1 cellular context compared by ENCODE assay signal in genomic region chr17:28901866-28902818, GRCh38.
A peak's percentile ranks its signal among the peaks of the same experiment; 100 is the strongest.
TF ChIP-seq lines count a peak whose summit lies in the region.

No MANE protein-coding gene starts in this region.

TF ChIP-seq in HEK293, 187 proteins besides CTCF, POLR2A, EP300 and RAD21 (continued from another document and continues in another):
- TF ChIP-seq ZNF280D (tag by site-specific recombination; IDR thresholded peaks at IDR 0.05) = no peak
- TF ChIP-seq ZNF157 (tag by site-specific recombination; IDR thresholded peaks at IDR 0.05) = no peak
- TF ChIP-seq, protein P1, sequence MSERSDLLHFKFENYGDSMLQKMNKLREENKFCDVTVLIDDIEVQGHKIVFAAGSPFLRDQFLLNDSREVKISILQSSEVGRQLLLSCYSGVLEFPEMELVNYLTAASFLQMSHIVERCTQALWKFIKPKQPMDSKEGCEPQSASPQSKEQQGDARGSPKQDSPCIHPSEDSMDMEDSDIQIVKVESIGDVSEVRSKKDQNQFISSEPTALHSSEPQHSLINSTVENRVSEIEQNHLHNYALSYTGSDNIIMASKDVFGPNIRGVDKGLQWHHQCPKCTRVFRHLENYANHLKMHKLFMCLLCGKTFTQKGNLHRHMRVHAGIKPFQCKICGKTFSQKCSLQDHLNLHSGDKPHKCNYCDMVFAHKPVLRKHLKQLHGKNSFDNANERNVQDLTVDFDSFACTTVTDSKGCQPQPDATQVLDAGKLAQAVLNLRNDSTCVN (tag by site-specific recombination; optimal IDR thresholded peaks at IDR 0.05) = peak; percentile 91
- TF ChIP-seq ZNF155 (tag by site-specific recombination; IDR thresholded peaks at IDR 0.05) = no peak
- TF ChIP-seq ZNF654 (tag by site-specific recombination; IDR thresholded peaks at IDR 0.05; ENCODE audit: low read depth) = no peak
- TF ChIP-seq ZIC2 (tag by site-specific recombination; IDR thresholded peaks at IDR 0.05) = peak; percentile 32
- no peak for TF ChIP-seq ZNF221 (tag by site-specific recombination; IDR thresholded peaks at IDR 0.05; ENCODE audit: borderline replicate concordance)
- no peak for TF ChIP-seq ZNF837 (tag by site-specific recombination; IDR thresholded peaks at IDR 0.05)
- TF ChIP-seq HOXD13 (CRISPR knock-in tag; IDR thresholded peaks at IDR 0.05; ENCODE audit: borderline replicate concordance) = no peak
- no peak for TF ChIP-seq ZNF266 (tag by site-specific recombination; IDR thresholded peaks at IDR 0.05; ENCODE audit: low read depth)
- TF ChIP-seq ZNF843 (tag by site-specific recombination; IDR thresholded peaks at IDR 0.05) = no peak
- TF ChIP-seq ZNF350 (tag by site-specific recombination; IDR thresholded peaks at IDR 0.05) = no peak
- 0 out of 2 replicates have a peak, but pooled peaks have one; percentile 26 for TF ChIP-seq ZBTB10 (tag by site-specific recombination; IDR thresholded peaks at IDR 0.05)
- 0 out of 2 replicates have a peak, but pooled peaks have one; percentile 29 for TF ChIP-seq TRIM28 (IDR thresholded peaks at IDR 0.05; ENCODE audit: borderline replicate concordance, low read length)
- no peak for TF ChIP-seq ZNF404 (tag by site-specific recombination; IDR thresholded peaks at IDR 0.05)
- TF ChIP-seq ZNF274 (IDR thresholded peaks at IDR 0.05; ENCODE audit: low read length) = no peak
- no peak for TF ChIP-seq ZNF274 (tag by site-specific recombination; IDR thresholded peaks at IDR 0.05; ENCODE audit: borderline replicate concordance)
- TF ChIP-seq KLF9 (tag by site-specific recombination; IDR thresholded peaks at IDR 0.05; ENCODE audit: low read depth) = 0 out of 2 replicates have a peak, but pooled peaks have one; percentile 27
- no peak for TF ChIP-seq ZNF292 (tag by site-specific recombination; IDR thresholded peaks at IDR 0.05; ENCODE audit: borderline replicate concordance, low read depth)
- TF ChIP-seq, protein P2, sequence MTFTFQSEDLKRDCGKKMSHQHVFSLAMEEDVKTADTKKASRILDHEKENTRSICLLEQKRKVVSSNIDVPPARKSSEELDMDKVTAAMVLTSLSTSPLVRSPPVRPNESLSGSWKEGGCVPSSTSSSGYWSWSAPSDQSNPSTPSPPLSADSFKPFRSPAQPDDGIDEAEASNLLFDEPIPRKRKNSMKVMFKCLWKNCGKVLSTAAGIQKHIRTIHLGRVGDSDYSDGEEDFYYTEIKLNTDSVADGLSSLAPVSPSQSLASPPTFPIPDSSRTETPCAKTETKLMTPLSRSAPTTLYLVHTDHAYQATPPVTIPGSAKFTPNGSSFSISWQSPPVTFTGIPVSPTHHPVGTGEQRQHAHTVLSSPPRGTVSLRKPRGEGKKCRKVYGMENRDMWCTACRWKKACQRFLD (tag by site-specific recombination; IDR thresholded peaks at IDR 0.05) = no peak
- peak; percentile 82 for TF ChIP-seq ZNF341 (tag by site-specific recombination; IDR thresholded peaks at IDR 0.05; ENCODE audit: low read depth)
- TF ChIP-seq SP3 (tag by site-specific recombination; IDR thresholded peaks at IDR 0.05) = peak; percentile 10; the same call in 1 of the 2 replicates
- TF ChIP-seq, protein P3, sequence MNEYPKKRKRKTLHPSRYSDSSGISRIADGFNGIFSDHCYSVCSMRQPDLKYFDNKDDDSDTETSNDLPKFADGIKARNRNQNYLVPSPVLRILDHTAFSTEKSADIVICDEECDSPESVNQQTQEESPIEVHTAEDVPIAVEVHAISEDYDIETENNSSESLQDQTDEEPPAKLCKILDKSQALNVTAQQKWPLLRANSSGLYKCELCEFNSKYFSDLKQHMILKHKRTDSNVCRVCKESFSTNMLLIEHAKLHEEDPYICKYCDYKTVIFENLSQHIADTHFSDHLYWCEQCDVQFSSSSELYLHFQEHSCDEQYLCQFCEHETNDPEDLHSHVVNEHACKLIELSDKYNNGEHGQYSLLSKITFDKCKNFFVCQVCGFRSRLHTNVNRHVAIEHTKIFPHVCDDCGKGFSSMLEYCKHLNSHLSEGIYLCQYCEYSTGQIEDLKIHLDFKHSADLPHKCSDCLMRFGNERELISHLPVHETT (tag by site-specific recombination; IDR thresholded peaks at IDR 0.05) = no peak
- peak; percentile 49 for TF ChIP-seq KLF17 (tag by site-specific recombination; IDR thresholded peaks at IDR 0.05)
- peak; percentile 20; the same call in 1 of the 2 replicates for TF ChIP-seq KLF8 (tag by site-specific recombination; IDR thresholded peaks at IDR 0.05)
- no peak for TF ChIP-seq ZNF560 (tag by site-specific recombination; IDR thresholded peaks at IDR 0.05; ENCODE audit: borderline replicate concordance)
- 0 out of 2 replicates have a peak, but pooled peaks have one; percentile 8 for TF ChIP-seq GFI1B (tag by site-specific recombination; IDR thresholded peaks at IDR 0.05)
- TF ChIP-seq ZSCAN30 (tag by site-specific recombination; IDR thresholded peaks at IDR 0.05) = no peak
- peak; percentile 68 for TF ChIP-seq BCL11A (tag by site-specific recombination; IDR thresholded peaks at IDR 0.05; ENCODE audit: low read depth)
- no peak for TF ChIP-seq ZNF791 (tag by site-specific recombination; IDR thresholded peaks at IDR 0.05)
- TF ChIP-seq ZNF175 (tag by site-specific recombination; IDR thresholded peaks at IDR 0.05) = no peak
- no peak for TF ChIP-seq ZNF707 (tag by site-specific recombination; IDR thresholded peaks at IDR 0.05)
- TF ChIP-seq FEZF1 (tag by site-specific recombination; IDR thresholded peaks at IDR 0.05) = no peak; the same call in 1 of the 2 replicates
- no peak for TF ChIP-seq ZNF561 (tag by site-specific recombination; IDR thresholded peaks at IDR 0.05; ENCODE audit: borderline replicate concordance)
- TF ChIP-seq PRDM4 (tag by site-specific recombination; IDR thresholded peaks at IDR 0.05) = no peak
- TF ChIP-seq, protein P4, sequence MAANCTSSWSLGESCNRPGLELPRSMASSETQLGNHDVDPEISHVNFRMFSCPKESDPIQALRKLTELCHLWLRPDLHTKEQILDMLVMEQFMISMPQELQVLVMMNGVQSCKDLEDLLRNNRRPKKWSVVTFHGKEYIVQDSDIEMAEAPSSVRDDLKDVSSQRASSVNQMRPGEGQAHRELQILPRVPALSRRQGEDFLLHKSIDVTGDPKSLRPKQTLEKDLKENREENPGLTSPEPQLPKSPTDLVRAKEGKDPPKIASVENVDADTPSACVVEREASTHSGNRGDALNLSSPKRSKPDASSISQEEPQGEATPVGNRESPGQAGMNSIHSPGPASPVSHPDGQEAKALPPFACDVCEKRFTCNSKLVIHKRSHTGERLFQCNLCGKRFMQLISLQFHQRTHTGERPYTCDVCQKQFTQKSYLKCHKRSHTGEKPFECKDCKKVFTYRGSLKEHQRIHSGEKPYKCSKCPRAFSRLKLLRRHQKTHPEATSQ (tag by site-specific recombination; IDR thresholded peaks at IDR 0.05) = no peak
- TF ChIP-seq ZNF148 (tag by site-specific recombination; IDR thresholded peaks at IDR 0.05; ENCODE audit: borderline replicate concordance) = no peak
- TF ChIP-seq ZSCAN4 (tag by site-specific recombination; IDR thresholded peaks at IDR 0.05) = peak; percentile 24; the same call in 1 of the 2 replicates
